1 cellular context compared by ENCODE assay signal in genomic region chr9:105510024-105510423, GRCh38.
TF ChIP-seq lines count a peak whose summit lies in the region.

No MANE protein-coding gene starts in this region.

TF ChIP-seq in GM12878, 131 proteins besides CTCF, POLR2A, EP300 and RAD21 (continued from another document):
- no peak for TF ChIP-seq SIX5 (IDR thresholded peaks at IDR 0.05; ENCODE audit: low read depth, low read length, severe bottlenecking)
- no peak for TF ChIP-seq RAD51 (IDR thresholded peaks at IDR 0.05)
- TF ChIP-seq YY1 (IDR thresholded peaks at IDR 0.05; ENCODE audit: low read depth, low read length) = no peak
- peak; percentile 19; the same call in 1 of the 2 replicates for TF ChIP-seq MTA2 (IDR thresholded peaks at IDR 0.05; ENCODE audit: low read depth)
- TF ChIP-seq EED (IDR thresholded peaks at IDR 0.05; ENCODE audit: low read depth) = 0 out of 2 replicates have a peak, but pooled peaks have one; percentile 36
- TF ChIP-seq NFIC (IDR thresholded peaks at IDR 0.05; ENCODE audit: low read depth, low read length) = peak; percentile 48; the same call in 1 of the 2 replicates
- no peak for TF ChIP-seq BMI1 (IDR thresholded peaks at IDR 0.05; ENCODE audit: borderline replicate concordance)
- no peak for TF ChIP-seq BRCA1 (IDR thresholded peaks at IDR 0.05; ENCODE audit: low read depth, low read length)
- TF ChIP-seq SP1 (IDR thresholded peaks at IDR 0.05; ENCODE audit: low read depth, low read length) = no peak
- TF ChIP-seq SKIL (IDR thresholded peaks at IDR 0.05; ENCODE audit: low read depth, poor library complexity, severe bottlenecking) = no peak
- no peak for TF ChIP-seq E2F4 (IDR thresholded peaks at IDR 0.05; ENCODE audit: low read depth, low read length)
- TF ChIP-seq TCF12 (IDR thresholded peaks at IDR 0.05; ENCODE audit: low read depth, low read length) = no peak
- 0 out of 2 replicates have a peak, but pooled peaks have one; percentile 36 for TF ChIP-seq CBFB (IDR thresholded peaks at IDR 0.05; ENCODE audit: low read depth)
- 0 out of 2 replicates have a peak, but pooled peaks have one; percentile 18 for TF ChIP-seq RELB (IDR thresholded peaks at IDR 0.05; ENCODE audit: low read depth)
- TF ChIP-seq ZNF24 (IDR thresholded peaks at IDR 0.05) = peak; percentile 38; the same call in 1 of the 2 replicates
- no peak for TF ChIP-seq ZNF217 (IDR thresholded peaks at IDR 0.05)
- TF ChIP-seq PAX8 (IDR thresholded peaks at IDR 0.05) = no peak
- no peak for TF ChIP-seq SREBF1 (IDR thresholded peaks at IDR 0.05; ENCODE audit: low read length)
- TF ChIP-seq ZNF384 (IDR thresholded peaks at IDR 0.05; ENCODE audit: borderline replicate concordance, low read depth, low read length) = no peak
- TF ChIP-seq IKZF1 (conservative IDR thresholded peaks at IDR 0.05) = 0 out of 2 replicates have a peak, but pooled peaks have one; percentile 21
- TF ChIP-seq IRF3 (IDR thresholded peaks at IDR 0.05) = no peak
- TF ChIP-seq SUPT20H (IDR thresholded peaks at IDR 0.05; ENCODE audit: borderline replicate concordance, control insufficient read depth, low read depth, low read length) = no peak
- peak; percentile 84 for TF ChIP-seq RUNX3 (IDR thresholded peaks at IDR 0.05; ENCODE audit: low read length)
- no peak for TF ChIP-seq ESRRA (IDR thresholded peaks at IDR 0.05; ENCODE audit: low read length)
- 0 out of 2 replicates have a peak, but pooled peaks have one; percentile 33 for TF ChIP-seq ATF2 (IDR thresholded peaks at IDR 0.05; ENCODE audit: low read length)
- no peak for TF ChIP-seq RBBP5 (conservative IDR thresholded peaks at IDR 0.05)
- TF ChIP-seq ATF3 (IDR thresholded peaks at IDR 0.05; ENCODE audit: borderline replicate concordance, extremely low read depth, low read depth, low read length) = no peak
- TF ChIP-seq CEBPB (IDR thresholded peaks at IDR 0.05; ENCODE audit: borderline replicate concordance in 1 of 2, low read depth in 2 of 2, low read length in 2 of 2) = no peak
- TF ChIP-seq USF2 (IDR thresholded peaks at IDR 0.05; ENCODE audit: borderline replicate concordance, low read depth, low read length) = no peak
- no peak for TF ChIP-seq MYB (IDR thresholded peaks at IDR 0.05; ENCODE audit: borderline replicate concordance, low read depth, low read length)
- no peak for TF ChIP-seq ZBED1 (IDR thresholded peaks at IDR 0.05; ENCODE audit: borderline replicate concordance)
- no peak for TF ChIP-seq GABPA (IDR thresholded peaks at IDR 0.05; ENCODE audit: low read depth)
- TF ChIP-seq IKZF2 (IDR thresholded peaks at IDR 0.05) = peak; percentile 32 to 66; a peak in 2 of 4 replicates
- TF ChIP-seq REST (IDR thresholded peaks at IDR 0.05; ENCODE audit: low read depth, low read length) = no peak
- TF ChIP-seq CREB1 (IDR thresholded peaks at IDR 0.05; ENCODE audit: low read depth) = no peak
- TF ChIP-seq EZH2 (IDR thresholded peaks at IDR 0.05; ENCODE audit: borderline replicate concordance, control insufficient read depth, low read depth, low read length) = no peak
- no peak for TF ChIP-seq LARP7 (IDR thresholded peaks at IDR 0.05)
- no peak for TF ChIP-seq HDAC6 (IDR thresholded peaks at IDR 0.05; ENCODE audit: unreplicated experiment)
- no peak for TF ChIP-seq NFXL1 (IDR thresholded peaks at IDR 0.05; ENCODE audit: borderline replicate concordance)
- TF ChIP-seq PBX3 (IDR thresholded peaks at IDR 0.05; ENCODE audit: insufficient replicate concordance, low read depth, low read length) = no peak
- TF ChIP-seq SPI1 (IDR thresholded peaks at IDR 0.05; ENCODE audit: borderline replicate concordance, insufficient read depth, low read depth, low read length) = no peak
- 0 out of 2 replicates have a peak, but pooled peaks have one; percentile 39 for TF ChIP-seq BCL11A (IDR thresholded peaks at IDR 0.05; ENCODE audit: low read depth, low read length)
